Comparison of ENCODE assay signal across 9 cellular contexts in the genomic region with DNA sequence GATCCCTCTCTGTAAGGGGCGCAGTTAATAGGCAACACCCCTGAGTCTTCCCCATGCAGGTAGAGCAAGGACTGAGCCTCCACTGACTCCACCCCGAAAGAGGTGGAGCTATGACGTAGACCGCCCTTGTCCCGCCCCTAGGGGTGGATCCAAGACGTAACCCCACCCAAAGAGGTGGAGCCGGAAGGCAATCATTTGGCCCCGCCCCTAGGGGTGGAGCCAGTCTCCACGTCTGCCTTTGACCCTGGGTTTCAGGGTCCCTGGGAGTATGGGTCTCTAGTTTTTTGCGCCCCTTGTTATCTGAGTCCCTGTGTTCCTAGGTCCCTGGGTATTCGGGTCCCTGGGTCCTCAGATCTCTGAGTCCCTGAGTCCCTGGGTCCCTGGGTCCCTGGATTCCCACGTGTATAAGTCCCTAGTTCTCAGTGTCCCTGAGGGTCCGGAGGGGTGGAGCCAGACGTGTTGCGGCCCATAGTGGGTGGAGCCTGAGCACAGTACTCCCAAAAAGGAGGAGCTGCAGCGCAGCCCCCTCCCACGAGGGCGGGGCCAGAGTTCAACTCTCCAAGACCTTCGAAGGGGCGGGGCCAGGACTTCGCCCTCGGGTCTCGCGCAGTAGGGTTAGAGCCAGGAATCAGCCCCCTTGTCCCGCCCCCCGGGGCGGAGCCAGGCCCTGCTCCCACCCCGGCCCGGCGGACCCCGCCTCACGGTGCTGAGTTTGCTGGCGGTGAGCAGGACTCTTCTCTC. TPM values are rescaled to one million over a fixed set of nuclear protein-coding genes. Genes with fewer than 3 reads are reported as not detected.
A peak's percentile ranks its signal among the peaks of the same experiment; 100 is the strongest.
DNase-seq lines count a peak whose midpoint lies in the region; ATAC-seq, FAIRE-seq and TF ChIP-seq lines count a peak whose summit lies in the region.
"Had no signal": no experiment of that assay in that cellular context is flagged by ENCODE, and none has a peak within 500 bp of the region (broad histone marks: within the 10 kb centered on the region; RNA-seq: fewer than 3 reads in every experiment).

No MANE protein-coding gene starts in this region.

- no peaks in the 10 kb centered on the region for H3K9me3 ChIP-seq in Panc1 (ENCODE audit: control insufficient read depth, insufficient read depth, low read depth, low read length)

- TF ChIP-seq CTCF in Panc1 (IDR thresholded peaks at IDR 0.05), result no peak

- peak overlapping the region; percentile 33 to 58 for H3K4me3 ChIP-seq in Panc1 (ENCODE audit: low read depth in 2 of 2, low read length in 2 of 2)

- no peaks in the 10 kb centered on the region for H3K36me3 ChIP-seq in Panc1 (ENCODE audit: control insufficient read depth, insufficient read depth, low read length)

- no peak overlapping the region; the same call in 1 of the 2 replicates for H3K27ac ChIP-seq in Panc1 (ENCODE audit: low read length)

- no TSS peak for BruUV-seq in Panc1 (replicated peaks; lab: Mats Ljungman, UMichigan)

- POLR2A ChIA-PET in Panc1 (lab: Charles Lee), result interaction anchor here (0.6 kb wide), 1 partner anchor 20 kb away, joined by 5 read pairs; no protein-coding TSS in a partner anchor

- CTCF ChIA-PET in Panc1 (lab: Charles Lee), result interaction anchor here (0.6 kb wide), 1 partner anchor 51 kb away, joined by 3 read pairs; a partner anchor contains a TSS

- no peaks in the 10 kb centered on the region for H3K4me1 ChIP-seq in Panc1 (ENCODE audit: control insufficient read depth, insufficient read depth, low read length)

- peak; percentile 85 for ATAC-seq in Panc1
- no peak for ATAC-seq in GM19395 (IDR thresholded peaks at IDR 0.05; ENCODE audit: unreplicated experiment)

- H3K27me3 ChIP-seq in Panc1 (ENCODE audit: control insufficient read depth, insufficient read depth, low read length), result no peaks in the 10 kb centered on the region

- no peak for DNase-seq in GM12892 (ENCODE audit: insufficient read length)
- peak; percentile 51 for DNase-seq in Panc1 (ENCODE audit: low read depth, low spot score)
- DNase-seq in activated gamma-delta T cell treated with anti-CD3 and anti-CD28 coated beads, Interleukin-2, amount 50 U/mL, for 16 hours (ENCODE audit: low read depth), result peak; percentile 36
- DNase-seq in germinal center (ENCODE audit: low spot score), result peak; percentile 59
- peak; percentile 45 for DNase-seq in occipital lobe (lab: John Stamatoyannopoulos, UW)
- no peak for DNase-seq in dedifferentiated amniotic fluid mesenchymal stem cell (ENCODE audit: extremely low spot score)
- DNase-seq in HPDE6-E6E7 (ENCODE audit: extremely low spot score), result no peak

- intact Hi-C loops in Panc1 (cut with micrococcal nuclease; ENCODE audit: unreplicated experiment), result no loop called here

- FAIRE-seq in GM12892 (lab: Jason Lieb, UNC), result peak; percentile 70

- in situ Hi-C loops in Panc1 (cut with HindIII; ENCODE audit: low pct_unique_long_range_greater_than_20kb, low sequenced_read_pairs), result no loop called here

- TF ChIP-seq POLR2A in GM12892 (IDR thresholded peaks at IDR 0.05; ENCODE audit: low read depth, low read length), result no peak

RNA-seq across cellular contexts. Expression of a gene that starts 5.3 kb away (rescaled TPM):
- 20.8 TPM for polyA plus RNA-seq in GM12892 (2012; ENCODE audit: missing spikeins)
- total RNA-seq in Panc1 (2021; ENCODE audit: unreplicated experiment) (0.39 TPM), occipital lobe (not detected)
- 1.2 TPM for polyA plus RNA-seq in Panc1 (2012; ENCODE audit: insufficient read length)
- total RNA-seq: M059J had no signal

RNA-seq across cellular contexts. Expression of a gene that starts 12.3 kb away (rescaled TPM):
- polyA plus RNA-seq in GM12892 (2012; ENCODE audit: missing spikeins), result 0.66 TPM
- 0.21 TPM for total RNA-seq in Panc1 (2021; ENCODE audit: unreplicated experiment)
- polyA plus RNA-seq in Panc1 (2012; ENCODE audit: insufficient read length), result 0.55 TPM
- total RNA-seq in occipital lobe, result not detected

RNA-seq across cellular contexts. Expression of a gene that starts 16.7 kb away (rescaled TPM):
- polyA plus RNA-seq in GM12892 (2012; ENCODE audit: missing spikeins), result 38.4 TPM
- total RNA-seq in Panc1 (2021; ENCODE audit: unreplicated experiment) (18.7 TPM), occipital lobe (42.6 TPM)
- 23.1 TPM for polyA plus RNA-seq in Panc1 (2012; ENCODE audit: insufficient read length)

RNA-seq across cellular contexts. Expression of a gene that starts 25.8 kb away (rescaled TPM):
- polyA plus RNA-seq in GM12892 (2012; ENCODE audit: missing spikeins), result 1.5 TPM
- total RNA-seq in Panc1 (2021; ENCODE audit: unreplicated experiment), result 4.4 TPM
- polyA plus RNA-seq in Panc1 (2012; ENCODE audit: insufficient read length), result 17.9 TPM
- total RNA-seq in occipital lobe, result 135 TPM

RNA-seq across cellular contexts. Expression of a gene that starts 42.8 kb away (rescaled TPM):
- polyA plus RNA-seq in GM12892 (2012; ENCODE audit: missing spikeins), result 0.87 TPM
- total RNA-seq in Panc1 (2021; ENCODE audit: unreplicated experiment) (0.21 TPM), occipital lobe (1.6 TPM)
- not detected for polyA plus RNA-seq in Panc1 (2012; ENCODE audit: insufficient read length)
- total RNA-seq: M059J had no signal

Comparison
In these comparisons a context has a peak if more than half of its experiments do, and no peak if none do; other contexts are left out.
1. DNase-seq: peak in Panc1 (single experiment), activated gamma-delta T cell treated with anti-CD3 and anti-CD28 coated beads, Interleukin-2, amount 50 U/mL, for 16 hours (single experiment), germinal center (single experiment) and occipital lobe (single experiment); none in GM12892 (single experiment), dedifferentiated amniotic fluid mesenchymal stem cell (single experiment) and HPDE6-E6E7 (single experiment).